32 cellular contexts compared by ENCODE assay signal in the genomic region with DNA sequence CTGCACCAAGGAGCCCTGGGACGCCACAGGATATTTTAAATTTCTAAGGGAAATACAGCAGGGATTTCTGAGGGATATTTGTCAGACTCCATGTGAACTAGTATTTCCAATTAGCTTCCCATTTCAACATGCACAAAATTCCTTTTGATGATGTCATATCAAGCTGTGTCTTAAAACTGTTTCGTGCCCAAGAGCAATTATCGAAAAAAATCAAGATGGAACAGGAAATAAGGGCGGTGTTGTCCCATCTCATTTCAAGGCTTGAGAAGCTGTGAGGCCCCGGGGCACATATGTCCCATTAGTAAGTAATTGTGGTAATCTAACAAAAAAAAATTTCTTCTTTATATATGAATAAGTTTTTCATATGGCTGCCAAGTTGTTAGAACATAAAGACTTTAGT. TPM values are rescaled to one million over a fixed set of nuclear protein-coding genes. Genes with fewer than 3 reads are reported as not detected.
A peak's percentile ranks its signal among the peaks of the same experiment; 100 is the strongest.
DNase-seq lines count a peak whose midpoint lies in the region; ATAC-seq, FAIRE-seq and TF ChIP-seq lines count a peak whose summit lies in the region.
"Had no signal": no experiment of that assay in that cellular context is flagged by ENCODE, and none has a peak within 500 bp of the region (broad histone marks: within the 10 kb centered on the region; RNA-seq: fewer than 3 reads in every experiment).

No MANE protein-coding gene starts in this region.

- no TSS peak for BruUV-seq in mammary epithelial cell (replicated peaks; lab: Mats Ljungman, UMichigan)

- H3K4me1 ChIP-seq in mammary epithelial cell (ENCODE audit: insufficient read depth, low read length) (peaks cover 20% of the 10 kb centered on the region), keratinocyte (ENCODE audit: control insufficient read depth, extremely low read depth, insufficient read depth, low read length) (peaks cover 24% of the 10 kb centered on the region)
- H3K4me1 ChIP-seq: pancreas, Peyer's patch, uterus had no signal

- H3K27me3 ChIP-seq in mammary epithelial cell (ENCODE audit: insufficient read depth, low read length) (no peaks in the 10 kb centered on the region), keratinocyte (ENCODE audit: control insufficient read depth, extremely low read depth, insufficient read depth, low read length) (no peaks in the 10 kb centered on the region)
- H3K27me3 ChIP-seq: pancreas, Peyer's patch, uterus had no signal

- H3K9me1 ChIP-seq in keratinocyte (ENCODE audit: control insufficient read depth, extremely low read depth, insufficient read depth, low read length) = no peaks in the 10 kb centered on the region

- H3K4me2 ChIP-seq in mammary epithelial cell (ENCODE audit: insufficient read depth, low read depth, low read length) (peak overlapping the region; percentile 8), keratinocyte (ENCODE audit: control insufficient read depth, extremely low read depth, insufficient read depth, low read depth, low read length) (peak overlapping the region; percentile 51)

- no peaks in the 10 kb centered on the region for H4K20me1 ChIP-seq in mammary epithelial cell (ENCODE audit: insufficient read depth, low read length)
- H4K20me1 ChIP-seq in keratinocyte (ENCODE audit: control insufficient read depth, extremely low read depth, insufficient read depth, low read length) = no peaks in the 10 kb centered on the region

- peak; percentile 39 for FAIRE-seq in keratinocyte (lab: Jason Lieb, UNC)
- FAIRE-seq: pancreas had no signal

- intact Hi-C loops in mammary epithelial cell (cut with micrococcal nuclease) = no loop called here

- dilution Hi-C loops in mammary epithelial cell (cut with HindIII; ENCODE audit: low sequenced_read_pairs) = loop anchor here (25.0 kb wide), 1 partner anchor 597 kb away; no protein-coding TSS in a partner anchor
- dilution Hi-C loops in keratinocyte (cut with MboI; ENCODE audit: extremely low pct_ligation_motif_present, low sequenced_read_pairs) = no loop called here

- no peaks in the 10 kb centered on the region for H3K9me3 ChIP-seq in mammary epithelial cell (replicated peaks; ENCODE audit: insufficient read depth, low read length)
- no peaks in the 10 kb centered on the region for H3K9me3 ChIP-seq in keratinocyte (ENCODE audit: control insufficient read depth, low read depth, low read length)
- H3K9me3 ChIP-seq: pancreas, Peyer's patch, thoracic aorta, uterus had no signal

- no peak for TF ChIP-seq CTCF in mammary epithelial cell (conservative IDR thresholded peaks at IDR 0.05 in 1 of 2, IDR thresholded peaks at IDR 0.05 in 1 of 2; ENCODE audit: extremely low read depth in 1 of 2, insufficient read depth in 1 of 2, low read depth in 1 of 2, low read length in 2 of 2)
- TF ChIP-seq CTCF in keratinocyte (optimal IDR thresholded peaks at IDR 0.05 in 1 of 3, IDR thresholded peaks at IDR 0.05 in 1 of 3, conservative IDR thresholded peaks at IDR 0.05 in 1 of 3; ENCODE audit: extremely low read depth in 1 of 3, insufficient read depth in 2 of 3, low read length in 3 of 3) = no peak

- CTCF ChIA-PET in mammary epithelial cell (lab: Charles Lee; ENCODE audit: low non-redundant PET) = interaction anchor here (0.6 kb wide), 1 partner anchor 59 kb away, joined by 4 read pairs; no protein-coding TSS in a partner anchor

- H2AFZ ChIP-seq in mammary epithelial cell (ENCODE audit: low read depth, low read length) (peak overlapping the region; percentile 7), keratinocyte (ENCODE audit: control insufficient read depth, low read length) (no peak overlapping the region)

- no peak overlapping the region for H3K4me3 ChIP-seq in mammary epithelial cell (replicated peaks in 1 of 3; ENCODE audit: insufficient read depth in 1 of 3, low read depth in 2 of 3, low read length in 3 of 3)
- H3K4me3 ChIP-seq in keratinocyte (ENCODE audit: control insufficient read depth in 2 of 3, extremely low read depth in 1 of 3, insufficient read depth in 2 of 3, low read depth in 1 of 3, low read length in 3 of 3) = no peak overlapping the region
- H3K4me3 ChIP-seq: lung, pancreas, Peyer's patch, thoracic aorta, uterus had no signal

- DNase-seq in Daoy (ENCODE audit: low read depth) (peak; percentile 43), LHCN-M2 (ENCODE audit: low read depth) (peak; percentile 9), mammary epithelial cell (peak; percentile 83), keratinocyte (ENCODE audit: low read depth, low spot score) (peak; percentile 80)
- no peak for DNase-seq in effector CD8-positive, alpha-beta T cell (lab: John Stamatoyannopoulos, UW)
- DNase-seq: activated CD4-positive, alpha-beta T cell treated with anti-CD3 and anti-CD28 coated beads for 4 hours; activated CD8-positive, alpha-beta memory T cell treated with anti-CD3 and anti-CD28 coated beads for 24 hours; activated gamma-delta T cell treated with Interleukin-2 at 50 U/mL for 16 hours; activated naive CD8-positive, alpha-beta T cell treated with anti-CD3 and anti-CD28 coated beads, Interleukin-2, amount 50 U/mL, for 24 hours; activated T-cell treated with anti-CD3 and anti-CD28 coated beads, Interleukin-2, amount 50 U/mL, for 24 hours; AML-193; DMS79; effector CD4-positive, alpha-beta T cell; GOT3; KBM-7; kidney glomerular epithelial cell; NCI-H1694 treated with DMSO at 0.1 percent for 48 hours; NCI-H2171 treated with DMSO at 0.1 percent for 48 hours; NCI-H524 treated with DMSO at 0.1 percent for 48 hours; pancreas; Peyer's patch; right cardiac atrium; stimulated activated CD4-positive, alpha-beta T cell treated with anti-CD3 and anti-CD28 coated beads, Interleukin-4, amount 100 ng/mL, for 4 hours; stimulated activated naive CD8-positive, alpha-beta T cell treated with anti-CD3 and anti-CD28 coated beads, Interleukin-15, Interleukin-2, amounts not matched to agents 100 U/mL and 50 U/mL, for 24 hours; T-helper 2 cell; uterus had no signal

- H3K36me3 ChIP-seq in mammary epithelial cell (ENCODE audit: insufficient read depth, low read length) (no peaks in the 10 kb centered on the region), keratinocyte (ENCODE audit: control insufficient read depth in 2 of 2, extremely low read depth in 1 of 2, insufficient read depth in 2 of 2, low read length in 2 of 2) (no peaks in the 10 kb centered on the region)
- H3K36me3 ChIP-seq: pancreas, Peyer's patch, thoracic aorta, uterus had no signal

- no peak overlapping the region for H3K9ac ChIP-seq in mammary epithelial cell (ENCODE audit: insufficient read depth, low read length)
- no peak overlapping the region for H3K9ac ChIP-seq in keratinocyte (ENCODE audit: control insufficient read depth, extremely low read depth, insufficient read depth, low read length)

- H3K79me2 ChIP-seq in mammary epithelial cell (ENCODE audit: insufficient read depth, low read length) (no peaks in the 10 kb centered on the region), keratinocyte (ENCODE audit: control insufficient read depth, insufficient read depth, low read length) (no peaks in the 10 kb centered on the region)

- in situ Hi-C loops in mammary epithelial cell (cut with MboI; ENCODE audit: low sequenced_read_pairs in 2 of 2) = loop anchor here (10.0 to 25.0 kb wide), 6 partner anchors 90 to 753 kb away; a partner anchor contains a TSS

- H3K27ac ChIP-seq in mammary epithelial cell (ENCODE audit: insufficient read depth, low read depth, low read length) (peak overlapping the region; percentile 34), keratinocyte (ENCODE audit: control insufficient read depth, insufficient read depth, low read length) (peak overlapping the region; percentile 48)
- H3K27ac ChIP-seq: pancreas, Peyer's patch, thoracic aorta, uterus had no signal

- ATAC-seq in GM21737 (IDR thresholded peaks at IDR 0.05; ENCODE audit: unreplicated experiment) (no peak), GM18511 (IDR thresholded peaks at IDR 0.05; ENCODE audit: unreplicated experiment) (no peak)
- ATAC-seq: activated naive CD8-positive, alpha-beta T cell treated with anti-CD3 and anti-CD28 coated beads, Interleukin-2, amount 50 U/mL, for 24 hours; esophagus mucosa; pancreas; right cardiac atrium; stimulated activated naive CD8-positive, alpha-beta T cell treated with anti-CD3 and anti-CD28 coated beads, Interleukin-15, Interleukin-2, amounts not matched to agents 100 U/mL and 50 U/mL, for 24 hours had no signal

- 0% methylated on average over 5 of the region's 5 CpGs for WGBS in mammary epithelial cell (ENCODE audit: low coverage, missing lambda C conversion rate)

RNA-seq across cellular contexts. Expression of a gene that starts 47.4 kb away (rescaled TPM):
- not detected in 2 replicates for total RNA-seq in Daoy (2014; rRNA removed; shearing (Covaris generic))
- 0.06 TPM in 1 of 2 replicates, not detected in the other for total RNA-seq in LHCN-M2 (2014; rRNA removed)
- polyA plus RNA-seq in LHCN-M2 (2012) = not detected
- not detected for total RNA-seq in mammary epithelial cell
- polyA plus RNA-seq in mammary epithelial cell = not detected
- polyA minus RNA-seq in mammary epithelial cell = not detected
- polyA plus RNA-seq in keratinocyte = not detected in 3 replicates
- not detected for polyA plus RNA-seq in keratinocyte (2011; ENCODE audit: low read depth)
- not detected in 2 replicates for polyA plus RNA-seq in keratinocyte (2011; cell fraction: cytosol; rRNA removed)
- not detected in 2 replicates for polyA plus RNA-seq in keratinocyte (2011; cell fraction: nucleus; rRNA removed)
- polyA plus RNA-seq in keratinocyte (2012; ENCODE audit: low replicate concordance) = not detected in 2 replicates
- polyA minus RNA-seq in keratinocyte = not detected in 3 replicates
- polyA minus RNA-seq in keratinocyte (2011; cell fraction: cytosol; rRNA and poly(A)+ RNA removed) = not detected
- not detected in 2 replicates for polyA minus RNA-seq in keratinocyte (2011; cell fraction: nucleus; rRNA and poly(A)+ RNA removed)
- total RNA-seq: esophagus mucosa, HT-29, lung, pancreas, Peyer's patch, right cardiac atrium, thoracic aorta, uterus had no signal
- polyA plus RNA-seq: pancreas, right cardiac atrium had no signal
